In the genomic region with DNA sequence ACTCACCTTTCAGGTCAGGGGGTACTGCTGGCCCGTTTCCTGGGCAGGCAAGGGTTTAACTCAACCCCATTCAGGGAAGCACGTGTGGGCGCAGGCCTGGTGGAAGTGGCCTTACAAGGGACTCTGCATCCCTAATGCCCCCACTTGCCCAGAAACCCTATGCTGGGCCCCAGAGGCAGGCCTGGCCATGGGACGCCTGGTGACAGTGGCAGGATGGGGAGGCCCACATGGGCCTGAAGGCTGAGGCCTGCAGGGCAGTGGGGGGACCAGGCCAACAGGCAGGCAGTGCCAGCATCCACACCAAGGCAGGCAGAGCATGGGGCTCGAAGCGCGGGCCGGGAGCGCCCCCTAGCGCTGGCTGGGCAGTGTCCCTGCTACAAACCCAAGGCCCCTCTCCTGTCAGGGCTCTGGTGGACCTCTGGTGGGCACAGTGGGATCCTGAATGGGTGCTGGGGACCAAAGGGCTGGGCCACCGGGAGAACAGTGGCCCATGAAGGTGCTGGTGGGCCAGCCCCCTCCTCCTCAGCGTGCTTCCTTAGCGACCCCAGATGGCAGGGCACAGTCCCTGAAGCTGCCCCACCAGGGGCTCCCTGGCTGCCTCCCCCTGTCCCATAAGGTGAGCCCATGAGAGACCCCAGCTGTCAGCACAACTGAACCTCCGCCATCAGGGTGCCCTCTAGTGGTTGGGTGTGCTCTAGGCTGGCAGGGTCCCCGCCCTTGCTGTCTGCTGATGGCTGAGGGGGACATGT, we compare ENCODE assay signal across 1 cellular context.
TF ChIP-seq lines count a peak whose summit lies in the region.

No MANE protein-coding gene starts in this region.

TF ChIP-seq in HepG2, 621 proteins besides CTCF, POLR2A, EP300 and RAD21 (continued from another document and continues in another):
- peak; percentile 70; the same call in 1 of the 2 replicates for TF ChIP-seq GABPB1 (CRISPR knock-in tag; IDR thresholded peaks at IDR 0.05)
- TF ChIP-seq ZNF562 (CRISPR knock-in tag; IDR thresholded peaks at IDR 0.05; ENCODE audit: borderline replicate concordance), result no peak
- no peak for TF ChIP-seq NR1H2 (CRISPR knock-in tag; IDR thresholded peaks at IDR 0.05; ENCODE audit: borderline replicate concordance, low read depth)
- no peak for TF ChIP-seq ZNF614 (CRISPR knock-in tag; IDR thresholded peaks at IDR 0.05; ENCODE audit: borderline replicate concordance)
- TF ChIP-seq, protein P1, sequence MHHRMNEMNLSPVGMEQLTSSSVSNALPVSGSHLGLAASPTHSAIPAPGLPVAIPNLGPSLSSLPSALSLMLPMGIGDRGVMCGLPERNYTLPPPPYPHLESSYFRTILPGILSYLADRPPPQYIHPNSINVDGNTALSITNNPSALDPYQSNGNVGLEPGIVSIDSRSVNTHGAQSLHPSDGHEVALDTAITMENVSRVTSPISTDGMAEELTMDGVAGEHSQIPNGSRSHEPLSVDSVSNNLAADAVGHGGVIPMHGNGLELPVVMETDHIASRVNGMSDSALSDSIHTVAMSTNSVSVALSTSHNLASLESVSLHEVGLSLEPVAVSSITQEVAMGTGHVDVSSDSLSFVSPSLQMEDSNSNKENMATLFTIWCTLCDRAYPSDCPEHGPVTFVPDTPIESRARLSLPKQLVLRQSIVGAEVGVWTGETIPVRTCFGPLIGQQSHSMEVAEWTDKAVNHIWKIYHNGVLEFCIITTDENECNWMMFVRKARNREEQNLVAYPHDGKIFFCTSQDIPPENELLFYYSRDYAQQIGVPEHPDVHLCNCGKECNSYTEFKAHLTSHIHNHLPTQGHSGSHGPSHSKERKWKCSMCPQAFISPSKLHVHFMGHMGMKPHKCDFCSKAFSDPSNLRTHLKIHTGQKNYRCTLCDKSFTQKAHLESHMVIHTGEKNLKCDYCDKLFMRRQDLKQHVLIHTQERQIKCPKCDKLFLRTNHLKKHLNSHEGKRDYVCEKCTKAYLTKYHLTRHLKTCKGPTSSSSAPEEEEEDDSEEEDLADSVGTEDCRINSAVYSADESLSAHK (CRISPR knock-in tag; IDR thresholded peaks at IDR 0.05; ENCODE audit: borderline replicate concordance), result no peak
- TF ChIP-seq HOXA5 (CRISPR knock-in tag; IDR thresholded peaks at IDR 0.05), result peak; percentile 55; the same call in 1 of the 2 replicates
- 0 out of 2 replicates have a peak, but pooled peaks have one; percentile 6 for TF ChIP-seq POLR2AphosphoS2 (IDR thresholded peaks at IDR 0.05; ENCODE audit: low read depth, low read length)
- peak; percentile 91 for TF ChIP-seq ZFX (CRISPR knock-in tag; IDR thresholded peaks at IDR 0.05; ENCODE audit: low read depth)
- TF ChIP-seq, protein P2, sequence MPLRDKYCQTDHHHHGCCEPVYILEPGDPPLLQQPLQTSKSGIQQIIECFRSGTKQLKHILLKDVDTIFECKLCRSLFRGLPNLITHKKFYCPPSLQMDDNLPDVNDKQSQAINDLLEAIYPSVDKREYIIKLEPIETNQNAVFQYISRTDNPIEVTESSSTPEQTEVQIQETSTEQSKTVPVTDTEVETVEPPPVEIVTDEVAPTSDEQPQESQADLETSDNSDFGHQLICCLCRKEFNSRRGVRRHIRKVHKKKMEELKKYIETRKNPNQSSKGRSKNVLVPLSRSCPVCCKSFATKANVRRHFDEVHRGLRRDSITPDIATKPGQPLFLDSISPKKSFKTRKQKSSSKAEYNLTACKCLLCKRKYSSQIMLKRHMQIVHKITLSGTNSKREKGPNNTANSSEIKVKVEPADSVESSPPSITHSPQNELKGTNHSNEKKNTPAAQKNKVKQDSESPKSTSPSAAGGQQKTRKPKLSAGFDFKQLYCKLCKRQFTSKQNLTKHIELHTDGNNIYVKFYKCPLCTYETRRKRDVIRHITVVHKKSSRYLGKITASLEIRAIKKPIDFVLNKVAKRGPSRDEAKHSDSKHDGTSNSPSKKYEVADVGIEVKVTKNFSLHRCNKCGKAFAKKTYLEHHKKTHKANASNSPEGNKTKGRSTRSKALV (CRISPR knock-in tag; IDR thresholded peaks at IDR 0.05), result no peak
- no peak for TF ChIP-seq CREM (IDR thresholded peaks at IDR 0.05)
- no peak for TF ChIP-seq CREM (CRISPR knock-in tag; IDR thresholded peaks at IDR 0.05)
- TF ChIP-seq NFYC (CRISPR knock-in tag; IDR thresholded peaks at IDR 0.05), result no peak
- no peak for TF ChIP-seq WIZ (CRISPR knock-in tag; IDR thresholded peaks at IDR 0.05)
- no peak for TF ChIP-seq ZNF451 (CRISPR knock-in tag; IDR thresholded peaks at IDR 0.05)
- no peak for TF ChIP-seq EZH2 (conservative IDR thresholded peaks at IDR 0.05; ENCODE audit: low read depth, low read length)
- TF ChIP-seq, protein P3, sequence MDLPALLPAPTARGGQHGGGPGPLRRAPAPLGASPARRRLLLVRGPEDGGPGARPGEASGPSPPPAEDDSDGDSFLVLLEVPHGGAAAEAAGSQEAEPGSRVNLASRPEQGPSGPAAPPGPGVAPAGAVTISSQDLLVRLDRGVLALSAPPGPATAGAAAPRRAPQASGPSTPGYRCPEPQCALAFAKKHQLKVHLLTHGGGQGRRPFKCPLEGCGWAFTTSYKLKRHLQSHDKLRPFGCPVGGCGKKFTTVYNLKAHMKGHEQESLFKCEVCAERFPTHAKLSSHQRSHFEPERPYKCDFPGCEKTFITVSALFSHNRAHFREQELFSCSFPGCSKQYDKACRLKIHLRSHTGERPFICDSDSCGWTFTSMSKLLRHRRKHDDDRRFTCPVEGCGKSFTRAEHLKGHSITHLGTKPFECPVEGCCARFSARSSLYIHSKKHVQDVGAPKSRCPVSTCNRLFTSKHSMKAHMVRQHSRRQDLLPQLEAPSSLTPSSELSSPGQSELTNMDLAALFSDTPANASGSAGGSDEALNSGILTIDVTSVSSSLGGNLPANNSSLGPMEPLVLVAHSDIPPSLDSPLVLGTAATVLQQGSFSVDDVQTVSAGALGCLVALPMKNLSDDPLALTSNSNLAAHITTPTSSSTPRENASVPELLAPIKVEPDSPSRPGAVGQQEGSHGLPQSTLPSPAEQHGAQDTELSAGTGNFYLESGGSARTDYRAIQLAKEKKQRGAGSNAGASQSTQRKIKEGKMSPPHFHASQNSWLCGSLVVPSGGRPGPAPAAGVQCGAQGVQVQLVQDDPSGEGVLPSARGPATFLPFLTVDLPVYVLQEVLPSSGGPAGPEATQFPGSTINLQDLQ (CRISPR knock-in tag; IDR thresholded peaks at IDR 0.05), result peak; percentile 71; the same call in 1 of the 2 replicates
- no peak for TF ChIP-seq JARID2 (CRISPR knock-in tag; IDR thresholded peaks at IDR 0.05; ENCODE audit: insufficient replicate concordance)
- TF ChIP-seq ZNF629 (CRISPR knock-in tag; conservative IDR thresholded peaks at IDR 0.05), result peak; percentile 58
- no peak for TF ChIP-seq SP4 (CRISPR knock-in tag; IDR thresholded peaks at IDR 0.05)
- TF ChIP-seq FOXA3 (CRISPR knock-in tag; IDR thresholded peaks at IDR 0.05), result peak; percentile 30; the same call in 1 of the 2 replicates
- TF ChIP-seq PCBP1 (IDR thresholded peaks at IDR 0.05; ENCODE audit: borderline replicate concordance, low read depth, low read length), result peak; percentile 59; the same call in 1 of the 2 replicates
- TF ChIP-seq, protein P4, sequence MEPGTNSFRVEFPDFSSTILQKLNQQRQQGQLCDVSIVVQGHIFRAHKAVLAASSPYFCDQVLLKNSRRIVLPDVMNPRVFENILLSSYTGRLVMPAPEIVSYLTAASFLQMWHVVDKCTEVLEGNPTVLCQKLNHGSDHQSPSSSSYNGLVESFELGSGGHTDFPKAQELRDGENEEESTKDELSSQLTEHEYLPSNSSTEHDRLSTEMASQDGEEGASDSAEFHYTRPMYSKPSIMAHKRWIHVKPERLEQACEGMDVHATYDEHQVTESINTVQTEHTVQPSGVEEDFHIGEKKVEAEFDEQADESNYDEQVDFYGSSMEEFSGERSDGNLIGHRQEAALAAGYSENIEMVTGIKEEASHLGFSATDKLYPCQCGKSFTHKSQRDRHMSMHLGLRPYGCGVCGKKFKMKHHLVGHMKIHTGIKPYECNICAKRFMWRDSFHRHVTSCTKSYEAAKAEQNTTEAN (CRISPR knock-in tag; conservative IDR thresholded peaks at IDR 0.05), result no peak
- TF ChIP-seq ATF7 (IDR thresholded peaks at IDR 0.05), result no peak
- no peak; the same call in 1 of the 2 replicates for TF ChIP-seq ATF7 (CRISPR knock-in tag; IDR thresholded peaks at IDR 0.05)
- no peak for TF ChIP-seq ZNF253 (CRISPR knock-in tag; IDR thresholded peaks at IDR 0.05; ENCODE audit: borderline replicate concordance)
- TF ChIP-seq, protein P5, sequence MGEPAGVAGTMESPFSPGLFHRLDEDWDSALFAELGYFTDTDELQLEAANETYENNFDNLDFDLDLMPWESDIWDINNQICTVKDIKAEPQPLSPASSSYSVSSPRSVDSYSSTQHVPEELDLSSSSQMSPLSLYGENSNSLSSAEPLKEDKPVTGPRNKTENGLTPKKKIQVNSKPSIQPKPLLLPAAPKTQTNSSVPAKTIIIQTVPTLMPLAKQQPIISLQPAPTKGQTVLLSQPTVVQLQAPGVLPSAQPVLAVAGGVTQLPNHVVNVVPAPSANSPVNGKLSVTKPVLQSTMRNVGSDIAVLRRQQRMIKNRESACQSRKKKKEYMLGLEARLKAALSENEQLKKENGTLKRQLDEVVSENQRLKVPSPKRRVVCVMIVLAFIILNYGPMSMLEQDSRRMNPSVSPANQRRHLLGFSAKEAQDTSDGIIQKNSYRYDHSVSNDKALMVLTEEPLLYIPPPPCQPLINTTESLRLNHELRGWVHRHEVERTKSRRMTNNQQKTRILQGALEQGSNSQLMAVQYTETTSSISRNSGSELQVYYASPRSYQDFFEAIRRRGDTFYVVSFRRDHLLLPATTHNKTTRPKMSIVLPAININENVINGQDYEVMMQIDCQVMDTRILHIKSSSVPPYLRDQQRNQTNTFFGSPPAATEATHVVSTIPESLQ (CRISPR knock-in tag; conservative IDR thresholded peaks at IDR 0.05), result no peak
- TF ChIP-seq, protein P6, sequence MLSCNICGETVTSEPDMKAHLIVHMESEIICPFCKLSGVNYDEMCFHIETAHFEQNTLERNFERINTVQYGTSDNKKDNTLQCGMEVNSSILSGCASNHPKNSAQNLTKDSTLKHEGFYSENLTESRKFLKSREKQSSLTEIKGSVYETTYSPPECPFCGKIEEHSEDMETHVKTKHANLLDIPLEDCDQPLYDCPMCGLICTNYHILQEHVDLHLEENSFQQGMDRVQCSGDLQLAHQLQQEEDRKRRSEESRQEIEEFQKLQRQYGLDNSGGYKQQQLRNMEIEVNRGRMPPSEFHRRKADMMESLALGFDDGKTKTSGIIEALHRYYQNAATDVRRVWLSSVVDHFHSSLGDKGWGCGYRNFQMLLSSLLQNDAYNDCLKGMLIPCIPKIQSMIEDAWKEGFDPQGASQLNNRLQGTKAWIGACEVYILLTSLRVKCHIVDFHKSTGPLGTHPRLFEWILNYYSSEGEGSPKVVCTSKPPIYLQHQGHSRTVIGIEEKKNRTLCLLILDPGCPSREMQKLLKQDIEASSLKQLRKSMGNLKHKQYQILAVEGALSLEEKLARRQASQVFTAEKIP (CRISPR knock-in tag; IDR thresholded peaks at IDR 0.05; ENCODE audit: borderline replicate concordance), result no peak
- no peak for TF ChIP-seq SIX1 (CRISPR knock-in tag; IDR thresholded peaks at IDR 0.05; ENCODE audit: borderline replicate concordance)
- TF ChIP-seq BRD4 (CRISPR knock-in tag; IDR thresholded peaks at IDR 0.05), result no peak
- 0 out of 2 replicates have a peak, but pooled peaks have one; percentile 34 for TF ChIP-seq ZNF792 (CRISPR knock-in tag; IDR thresholded peaks at IDR 0.05)
- TF ChIP-seq RFX3 (CRISPR knock-in tag; IDR thresholded peaks at IDR 0.05), result no peak
- TF ChIP-seq SMAD3 (CRISPR knock-in tag; IDR thresholded peaks at IDR 0.05), result peak; percentile 57
- peak; percentile 54; the same call in 1 of the 2 replicates for TF ChIP-seq ZNF205 (CRISPR knock-in tag; IDR thresholded peaks at IDR 0.05)
- no peak; the same call in 1 of the 2 replicates for TF ChIP-seq ZIK1 (CRISPR knock-in tag; IDR thresholded peaks at IDR 0.05; ENCODE audit: borderline replicate concordance, low read depth)
- no peak for TF ChIP-seq GATA4 (IDR thresholded peaks at IDR 0.05; ENCODE audit: borderline replicate concordance, low read depth)
- TF ChIP-seq, protein P7, sequence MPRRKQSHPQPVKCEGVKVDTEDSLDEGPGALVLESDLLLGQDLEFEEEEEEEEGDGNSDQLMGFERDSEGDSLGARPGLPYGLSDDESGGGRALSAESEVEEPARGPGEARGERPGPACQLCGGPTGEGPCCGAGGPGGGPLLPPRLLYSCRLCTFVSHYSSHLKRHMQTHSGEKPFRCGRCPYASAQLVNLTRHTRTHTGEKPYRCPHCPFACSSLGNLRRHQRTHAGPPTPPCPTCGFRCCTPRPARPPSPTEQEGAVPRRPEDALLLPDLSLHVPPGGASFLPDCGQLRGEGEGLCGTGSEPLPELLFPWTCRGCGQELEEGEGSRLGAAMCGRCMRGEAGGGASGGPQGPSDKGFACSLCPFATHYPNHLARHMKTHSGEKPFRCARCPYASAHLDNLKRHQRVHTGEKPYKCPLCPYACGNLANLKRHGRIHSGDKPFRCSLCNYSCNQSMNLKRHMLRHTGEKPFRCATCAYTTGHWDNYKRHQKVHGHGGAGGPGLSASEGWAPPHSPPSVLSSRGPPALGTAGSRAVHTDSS (CRISPR knock-in tag; conservative IDR thresholded peaks at IDR 0.05), result no peak
- no peak for TF ChIP-seq ZNF260 (CRISPR knock-in tag; IDR thresholded peaks at IDR 0.05; ENCODE audit: borderline replicate concordance, low read depth)
- no peak for TF ChIP-seq MTF2 (CRISPR knock-in tag; IDR thresholded peaks at IDR 0.05; ENCODE audit: borderline replicate concordance)
- TF ChIP-seq, protein P8, sequence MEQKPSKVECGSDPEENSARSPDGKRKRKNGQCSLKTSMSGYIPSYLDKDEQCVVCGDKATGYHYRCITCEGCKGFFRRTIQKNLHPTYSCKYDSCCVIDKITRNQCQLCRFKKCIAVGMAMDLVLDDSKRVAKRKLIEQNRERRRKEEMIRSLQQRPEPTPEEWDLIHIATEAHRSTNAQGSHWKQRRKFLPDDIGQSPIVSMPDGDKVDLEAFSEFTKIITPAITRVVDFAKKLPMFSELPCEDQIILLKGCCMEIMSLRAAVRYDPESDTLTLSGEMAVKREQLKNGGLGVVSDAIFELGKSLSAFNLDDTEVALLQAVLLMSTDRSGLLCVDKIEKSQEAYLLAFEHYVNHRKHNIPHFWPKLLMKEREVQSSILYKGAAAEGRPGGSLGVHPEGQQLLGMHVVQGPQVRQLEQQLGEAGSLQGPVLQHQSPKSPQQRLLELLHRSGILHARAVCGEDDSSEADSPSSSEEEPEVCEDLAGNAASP (CRISPR knock-in tag; IDR thresholded peaks at IDR 0.05; ENCODE audit: borderline replicate concordance), result peak; percentile 66; the same call in 1 of the 2 replicates
- no peak for TF ChIP-seq SRSF9 (IDR thresholded peaks at IDR 0.05; ENCODE audit: borderline replicate concordance, insufficient read depth, low read depth, low read length, poor library complexity, severe bottlenecking)
- no peak for TF ChIP-seq NONO (IDR thresholded peaks at IDR 0.05)
- peak; percentile 94 for TF ChIP-seq NONO (CRISPR knock-in tag; conservative IDR thresholded peaks at IDR 0.05)
- TF ChIP-seq ZNF747 (CRISPR knock-in tag; IDR thresholded peaks at IDR 0.05; ENCODE audit: borderline replicate concordance), result 0 out of 2 replicates have a peak, but pooled peaks have one; percentile 46
- no peak for TF ChIP-seq EHMT2 (IDR thresholded peaks at IDR 0.05; ENCODE audit: borderline replicate concordance, low read depth, low read length)
- peak; percentile 61 for TF ChIP-seq PHF5A (CRISPR knock-in tag; IDR thresholded peaks at IDR 0.05; ENCODE audit: low read depth, unreplicated experiment)
- TF ChIP-seq ZNF746 (CRISPR knock-in tag; IDR thresholded peaks at IDR 0.05), result peak; percentile 47; the same call in 1 of the 2 replicates
- TF ChIP-seq ZNF75D (CRISPR knock-in tag; IDR thresholded peaks at IDR 0.05; ENCODE audit: borderline replicate concordance), result no peak
- TF ChIP-seq PPARG (CRISPR knock-in tag; conservative IDR thresholded peaks at IDR 0.05), result 0 out of 2 replicates have a peak, but pooled peaks have one; percentile 11
- TF ChIP-seq MED13 (CRISPR knock-in tag; IDR thresholded peaks at IDR 0.05), result no peak
